24 cellular contexts compared by ENCODE assay signal in genomic region chrX:143094501-143095110, GRCh38.
"Had no signal": no experiment of that assay in that cellular context is flagged by ENCODE, and none has a peak within 500 bp of the region (broad histone marks: within the 10 kb centered on the region; RNA-seq: fewer than 3 reads in every experiment).

No MANE protein-coding gene starts in this region.

- H3K36me3 Mint-ChIP-seq: natural killer cell had no signal

- H3K4me3 ChIP-seq: esophagus squamous epithelium, lower lobe of right lung, right atrium auricular region, smooth muscle cell, stomach, thyroid gland, vagina had no signal

- H3K79me2 ChIP-seq: parathyroid adenoma had no signal

- FAIRE-seq: endometrium, frontal cortex had no signal

- H3K27ac Mint-ChIP-seq: effector memory CD8-positive, alpha-beta T cell; natural killer cell; progenitor cell of endocrine pancreas had no signal

- H3K4me2 ChIP-seq: smooth muscle cell had no signal

- H3K36me3 ChIP-seq: esophagus squamous epithelium, lower lobe of right lung, right atrium auricular region, stomach, thyroid gland, vagina had no signal

- H3K4me3 Mint-ChIP-seq: effector memory CD8-positive, alpha-beta T cell; natural killer cell had no signal

- H3K9ac ChIP-seq: parathyroid adenoma had no signal

- ATAC-seq: effector memory CD8-positive, alpha-beta T cell; left colon; left ventricle myocardium superior; lower lobe of right lung; natural killer cell; sciatic nerve had no signal

- DNase-seq: cortex of kidney; effector memory CD8-positive, alpha-beta T cell; erythroblast; esophagus squamous epithelium; kidney; left colon; left ventricle myocardium superior; lower lobe of right lung; natural killer cell; stimulated activated CD4-positive, alpha-beta T cell treated with anti-CD3 and anti-CD28 coated beads, Interleukin-12 subunit alpha, Interleukin-12 subunit beta, amount 100 ng/mL, for 4 hours; stimulated activated CD4-positive, alpha-beta T cell treated with anti-CD3 and anti-CD28 coated beads, Interleukin-1b, Interleukin-23, amount 100 ng/mL, for 48 hours; stimulated activated CD4-positive, alpha-beta T cell treated with anti-CD3 and anti-CD28 coated beads, Interleukin-4, amount 100 ng/mL, for 1 hour; stimulated activated CD8-positive, alpha-beta memory T cell treated with anti-CD3 and anti-CD28 coated beads, Interleukin-4, amount 100 ng/mL, for 48 hours; stimulated activated naive CD4-positive, alpha-beta T cell treated with Interleukin-2 at 50 U/mL for 16 hours; stomach; thyroid gland had no signal

- H3K27me3 ChIP-seq: esophagus squamous epithelium, right atrium auricular region, stomach, thyroid gland, vagina had no signal

- H3K4me1 ChIP-seq: esophagus squamous epithelium, lower lobe of right lung, parathyroid adenoma, right atrium auricular region, stomach, thyroid gland, vagina had no signal

- H2AFZ ChIP-seq: parathyroid adenoma had no signal

- H3K9me3 ChIP-seq: esophagus squamous epithelium, lower lobe of right lung, right atrium auricular region, stomach, thyroid gland, vagina had no signal

- H3K27me3 Mint-ChIP-seq: effector memory CD8-positive, alpha-beta T cell; progenitor cell of endocrine pancreas had no signal

- H3K27ac ChIP-seq: esophagus squamous epithelium, lower lobe of right lung, parathyroid adenoma, stomach, thyroid gland, vagina had no signal

- H3K4me1 Mint-ChIP-seq: natural killer cell had no signal
